1 cellular context compared by ENCODE assay signal in the genomic region with DNA sequence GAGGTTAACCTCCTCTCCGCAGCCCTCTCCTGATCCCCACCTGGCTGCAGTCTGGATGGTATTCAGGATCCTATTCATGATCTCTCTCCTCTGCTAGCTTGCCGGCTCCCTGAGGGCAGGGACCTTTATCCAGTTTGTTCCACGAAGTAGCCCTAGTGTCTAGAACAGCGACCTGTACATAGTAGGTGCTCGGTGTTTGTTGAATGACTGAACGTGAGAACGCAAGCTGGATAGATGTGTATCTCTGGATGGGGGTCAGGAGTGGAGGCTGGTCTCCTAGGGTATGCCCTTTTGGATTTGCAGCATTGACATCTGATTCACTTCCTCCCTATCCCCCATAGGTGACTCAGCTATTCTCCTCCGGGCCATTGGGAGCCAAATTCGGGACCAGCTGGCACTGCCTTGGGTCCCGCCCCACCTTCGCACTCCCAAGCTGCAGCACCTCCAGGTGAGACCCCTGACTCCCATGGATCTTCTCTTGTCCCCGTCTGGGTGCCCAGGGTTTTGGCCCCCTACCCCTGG.
TF ChIP-seq lines count a peak whose summit lies in the region.

No MANE protein-coding gene starts in this region.

TF ChIP-seq in K562, 482 proteins besides CTCF, POLR2A, EP300 and RAD21 (continues in another document):
- no peak for TF ChIP-seq CBFA2T2 (conservative IDR thresholded peaks at IDR 0.05)
- TF ChIP-seq, protein P1, sequence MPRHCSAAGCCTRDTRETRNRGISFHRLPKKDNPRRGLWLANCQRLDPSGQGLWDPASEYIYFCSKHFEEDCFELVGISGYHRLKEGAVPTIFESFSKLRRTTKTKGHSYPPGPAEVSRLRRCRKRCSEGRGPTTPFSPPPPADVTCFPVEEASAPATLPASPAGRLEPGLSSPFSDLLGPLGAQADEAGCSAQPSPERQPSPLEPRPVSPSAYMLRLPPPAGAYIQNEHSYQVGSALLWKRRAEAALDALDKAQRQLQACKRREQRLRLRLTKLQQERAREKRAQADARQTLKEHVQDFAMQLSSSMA (CRISPR knock-in tag; IDR thresholded peaks at IDR 0.05): no peak
- TF ChIP-seq ZNF77 (CRISPR knock-in tag; IDR thresholded peaks at IDR 0.05): no peak
- TF ChIP-seq, protein P2, sequence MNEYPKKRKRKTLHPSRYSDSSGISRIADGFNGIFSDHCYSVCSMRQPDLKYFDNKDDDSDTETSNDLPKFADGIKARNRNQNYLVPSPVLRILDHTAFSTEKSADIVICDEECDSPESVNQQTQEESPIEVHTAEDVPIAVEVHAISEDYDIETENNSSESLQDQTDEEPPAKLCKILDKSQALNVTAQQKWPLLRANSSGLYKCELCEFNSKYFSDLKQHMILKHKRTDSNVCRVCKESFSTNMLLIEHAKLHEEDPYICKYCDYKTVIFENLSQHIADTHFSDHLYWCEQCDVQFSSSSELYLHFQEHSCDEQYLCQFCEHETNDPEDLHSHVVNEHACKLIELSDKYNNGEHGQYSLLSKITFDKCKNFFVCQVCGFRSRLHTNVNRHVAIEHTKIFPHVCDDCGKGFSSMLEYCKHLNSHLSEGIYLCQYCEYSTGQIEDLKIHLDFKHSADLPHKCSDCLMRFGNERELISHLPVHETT (CRISPR knock-in tag; conservative IDR thresholded peaks at IDR 0.05 in 1 of 2, IDR thresholded peaks at IDR 0.05 in 1 of 2): no peak
- TF ChIP-seq PCBP2 (IDR thresholded peaks at IDR 0.05; ENCODE audit: low read depth, low read length, poor library complexity, severe bottlenecking): no peak
- peak; percentile 63 for TF ChIP-seq ZNF316 (IDR thresholded peaks at IDR 0.05)
- TF ChIP-seq, protein P3, sequence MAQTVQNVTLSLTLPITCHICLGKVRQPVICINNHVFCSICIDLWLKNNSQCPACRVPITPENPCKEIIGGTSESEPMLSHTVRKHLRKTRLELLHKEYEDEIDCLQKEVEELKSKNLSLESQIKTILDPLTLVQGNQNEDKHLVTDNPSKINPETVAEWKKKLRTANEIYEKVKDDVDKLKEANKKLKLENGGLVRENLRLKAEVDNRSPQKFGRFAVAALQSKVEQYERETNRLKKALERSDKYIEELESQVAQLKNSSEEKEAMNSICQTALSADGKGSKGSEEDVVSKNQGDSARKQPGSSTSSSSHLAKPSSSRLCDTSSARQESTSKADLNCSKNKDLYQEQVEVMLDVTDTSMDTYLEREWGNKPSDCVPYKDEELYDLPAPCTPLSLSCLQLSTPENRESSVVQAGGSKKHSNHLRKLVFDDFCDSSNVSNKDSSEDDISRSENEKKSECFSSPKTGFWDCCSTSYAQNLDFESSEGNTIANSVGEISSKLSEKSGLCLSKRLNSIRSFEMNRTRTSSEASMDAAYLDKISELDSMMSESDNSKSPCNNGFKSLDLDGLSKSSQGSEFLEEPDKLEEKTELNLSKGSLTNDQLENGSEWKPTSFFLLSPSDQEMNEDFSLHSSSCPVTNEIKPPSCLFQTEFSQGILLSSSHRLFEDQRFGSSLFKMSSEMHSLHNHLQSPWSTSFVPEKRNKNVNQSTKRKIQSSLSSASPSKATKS (CRISPR knock-in tag; IDR thresholded peaks at IDR 0.05): no peak
- no peak for TF ChIP-seq CHD4 (IDR thresholded peaks at IDR 0.05; ENCODE audit: insufficient read depth, insufficient replicate concordance, low read depth, low read length, poor library complexity, severe bottlenecking)
- no peak for TF ChIP-seq CC2D1A (IDR thresholded peaks at IDR 0.05)
- TF ChIP-seq, protein P4, sequence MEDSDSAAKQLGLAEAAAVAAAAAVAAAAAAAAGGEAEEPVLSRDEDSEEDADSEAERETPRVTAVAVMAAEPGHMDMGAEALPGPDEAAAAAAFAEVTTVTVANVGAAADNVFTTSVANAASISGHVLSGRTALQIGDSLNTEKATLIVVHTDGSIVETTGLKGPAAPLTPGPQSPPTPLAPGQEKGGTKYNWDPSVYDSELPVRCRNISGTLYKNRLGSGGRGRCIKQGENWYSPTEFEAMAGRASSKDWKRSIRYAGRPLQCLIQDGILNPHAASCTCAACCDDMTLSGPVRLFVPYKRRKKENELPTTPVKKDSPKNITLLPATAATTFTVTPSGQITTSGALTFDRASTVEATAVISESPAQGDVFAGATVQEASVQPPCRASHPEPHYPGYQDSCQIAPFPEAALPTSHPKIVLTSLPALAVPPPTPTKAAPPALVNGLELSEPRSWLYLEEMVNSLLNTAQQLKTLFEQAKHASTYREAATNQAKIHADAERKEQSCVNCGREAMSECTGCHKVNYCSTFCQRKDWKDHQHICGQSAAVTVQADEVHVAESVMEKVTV (CRISPR knock-in tag; IDR thresholded peaks at IDR 0.05): no peak
- TF ChIP-seq, protein P5, sequence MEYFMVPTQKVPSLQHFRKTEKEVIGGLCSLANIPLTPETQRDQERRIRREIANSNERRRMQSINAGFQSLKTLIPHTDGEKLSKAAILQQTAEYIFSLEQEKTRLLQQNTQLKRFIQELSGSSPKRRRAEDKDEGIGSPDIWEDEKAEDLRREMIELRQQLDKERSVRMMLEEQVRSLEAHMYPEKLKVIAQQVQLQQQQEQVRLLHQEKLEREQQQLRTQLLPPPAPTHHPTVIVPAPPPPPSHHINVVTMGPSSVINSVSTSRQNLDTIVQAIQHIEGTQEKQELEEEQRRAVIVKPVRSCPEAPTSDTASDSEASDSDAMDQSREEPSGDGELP (CRISPR knock-in tag; IDR thresholded peaks at IDR 0.05; ENCODE audit: borderline replicate concordance): no peak; the same call in 1 of the 2 replicates
- no peak for TF ChIP-seq SRSF9 (IDR thresholded peaks at IDR 0.05; ENCODE audit: borderline replicate concordance, low read depth, low read length)
- TF ChIP-seq FOXP1 (CRISPR knock-in tag; IDR thresholded peaks at IDR 0.05): no peak
- no peak for TF ChIP-seq NCOA2 (IDR thresholded peaks at IDR 0.05; ENCODE audit: partially characterized antibody in 2 of 2)
- no peak for TF ChIP-seq TARDBP (IDR thresholded peaks at IDR 0.05)
- TF ChIP-seq, protein P6, sequence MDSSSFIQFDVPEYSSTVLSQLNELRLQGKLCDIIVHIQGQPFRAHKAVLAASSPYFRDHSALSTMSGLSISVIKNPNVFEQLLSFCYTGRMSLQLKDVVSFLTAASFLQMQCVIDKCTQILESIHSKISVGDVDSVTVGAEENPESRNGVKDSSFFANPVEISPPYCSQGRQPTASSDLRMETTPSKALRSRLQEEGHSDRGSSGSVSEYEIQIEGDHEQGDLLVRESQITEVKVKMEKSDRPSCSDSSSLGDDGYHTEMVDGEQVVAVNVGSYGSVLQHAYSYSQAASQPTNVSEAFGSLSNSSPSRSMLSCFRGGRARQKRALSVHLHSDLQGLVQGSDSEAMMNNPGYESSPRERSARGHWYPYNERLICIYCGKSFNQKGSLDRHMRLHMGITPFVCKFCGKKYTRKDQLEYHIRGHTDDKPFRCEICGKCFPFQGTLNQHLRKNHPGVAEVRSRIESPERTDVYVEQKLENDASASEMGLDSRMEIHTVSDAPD (CRISPR knock-in tag; IDR thresholded peaks at IDR 0.05): no peak
- TF ChIP-seq, protein P7, sequence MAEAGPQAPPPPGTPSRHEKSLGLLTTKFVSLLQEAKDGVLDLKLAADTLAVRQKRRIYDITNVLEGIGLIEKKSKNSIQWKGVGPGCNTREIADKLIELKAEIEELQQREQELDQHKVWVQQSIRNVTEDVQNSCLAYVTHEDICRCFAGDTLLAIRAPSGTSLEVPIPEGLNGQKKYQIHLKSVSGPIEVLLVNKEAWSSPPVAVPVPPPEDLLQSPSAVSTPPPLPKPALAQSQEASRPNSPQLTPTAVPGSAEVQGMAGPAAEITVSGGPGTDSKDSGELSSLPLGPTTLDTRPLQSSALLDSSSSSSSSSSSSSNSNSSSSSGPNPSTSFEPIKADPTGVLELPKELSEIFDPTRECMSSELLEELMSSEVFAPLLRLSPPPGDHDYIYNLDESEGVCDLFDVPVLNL (CRISPR knock-in tag; IDR thresholded peaks at IDR 0.05; ENCODE audit: low read depth): no peak
- TF ChIP-seq NR1H2 (CRISPR knock-in tag; IDR thresholded peaks at IDR 0.05): no peak
- TF ChIP-seq NCOA6 (IDR thresholded peaks at IDR 0.05): no peak
- TF ChIP-seq MAFK (IDR thresholded peaks at IDR 0.05; ENCODE audit: low read length): peak; percentile 24; the same call in 1 of the 2 replicates
- TF ChIP-seq NFXL1 (CRISPR knock-in tag; IDR thresholded peaks at IDR 0.05): no peak
- TF ChIP-seq, protein P8, sequence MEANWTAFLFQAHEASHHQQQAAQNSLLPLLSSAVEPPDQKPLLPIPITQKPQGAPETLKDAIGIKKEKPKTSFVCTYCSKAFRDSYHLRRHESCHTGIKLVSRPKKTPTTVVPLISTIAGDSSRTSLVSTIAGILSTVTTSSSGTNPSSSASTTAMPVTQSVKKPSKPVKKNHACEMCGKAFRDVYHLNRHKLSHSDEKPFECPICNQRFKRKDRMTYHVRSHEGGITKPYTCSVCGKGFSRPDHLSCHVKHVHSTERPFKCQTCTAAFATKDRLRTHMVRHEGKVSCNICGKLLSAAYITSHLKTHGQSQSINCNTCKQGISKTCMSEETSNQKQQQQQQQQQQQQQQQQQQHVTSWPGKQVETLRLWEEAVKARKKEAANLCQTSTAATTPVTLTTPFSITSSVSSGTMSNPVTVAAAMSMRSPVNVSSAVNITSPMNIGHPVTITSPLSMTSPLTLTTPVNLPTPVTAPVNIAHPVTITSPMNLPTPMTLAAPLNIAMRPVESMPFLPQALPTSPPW (CRISPR knock-in tag; IDR thresholded peaks at IDR 0.05): no peak
- TF ChIP-seq RBM39 (optimal IDR thresholded peaks at IDR 0.05; ENCODE audit: low read depth, low read length): no peak
- no peak for TF ChIP-seq BCL6 (CRISPR knock-in tag; IDR thresholded peaks at IDR 0.05)
- TF ChIP-seq, protein P9, sequence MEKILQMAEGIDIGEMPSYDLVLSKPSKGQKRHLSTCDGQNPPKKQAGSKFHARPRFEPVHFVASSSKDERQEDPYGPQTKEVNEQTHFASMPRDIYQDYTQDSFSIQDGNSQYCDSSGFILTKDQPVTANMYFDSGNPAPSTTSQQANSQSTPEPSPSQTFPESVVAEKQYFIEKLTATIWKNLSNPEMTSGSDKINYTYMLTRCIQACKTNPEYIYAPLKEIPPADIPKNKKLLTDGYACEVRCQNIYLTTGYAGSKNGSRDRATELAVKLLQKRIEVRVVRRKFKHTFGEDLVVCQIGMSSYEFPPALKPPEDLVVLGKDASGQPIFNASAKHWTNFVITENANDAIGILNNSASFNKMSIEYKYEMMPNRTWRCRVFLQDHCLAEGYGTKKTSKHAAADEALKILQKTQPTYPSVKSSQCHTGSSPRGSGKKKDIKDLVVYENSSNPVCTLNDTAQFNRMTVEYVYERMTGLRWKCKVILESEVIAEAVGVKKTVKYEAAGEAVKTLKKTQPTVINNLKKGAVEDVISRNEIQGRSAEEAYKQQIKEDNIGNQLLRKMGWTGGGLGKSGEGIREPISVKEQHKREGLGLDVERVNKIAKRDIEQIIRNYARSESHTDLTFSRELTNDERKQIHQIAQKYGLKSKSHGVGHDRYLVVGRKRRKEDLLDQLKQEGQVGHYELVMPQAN (IDR thresholded peaks at IDR 0.05; ENCODE audit: borderline replicate concordance): no peak
- no peak for TF ChIP-seq TCF7 (IDR thresholded peaks at IDR 0.05; ENCODE audit: borderline replicate concordance)
- no peak for TF ChIP-seq TAF9B (IDR thresholded peaks at IDR 0.05; ENCODE audit: partially characterized antibody)
- peak; percentile 69 for TF ChIP-seq NFE2 (IDR thresholded peaks at IDR 0.05; ENCODE audit: low read depth)
- no peak for TF ChIP-seq ZNF311 (CRISPR knock-in tag; IDR thresholded peaks at IDR 0.05)
- TF ChIP-seq MTA2 (IDR thresholded peaks at IDR 0.05; ENCODE audit: low read depth): no peak
- no peak for TF ChIP-seq BDP1 (IDR thresholded peaks at IDR 0.05; ENCODE audit: insufficient read depth, insufficient read length)
- peak; percentile 63 for TF ChIP-seq C11orf30 (IDR thresholded peaks at IDR 0.05; ENCODE audit: low read depth)
- no peak for TF ChIP-seq ZNF586 (CRISPR knock-in tag; conservative IDR thresholded peaks at IDR 0.05)
- TF ChIP-seq ZKSCAN1 (IDR thresholded peaks at IDR 0.05; ENCODE audit: low read depth, low read length): peak; percentile 93
- no peak for TF ChIP-seq FUS (optimal IDR thresholded peaks at IDR 0.05; ENCODE audit: low read depth, low read length)
- TF ChIP-seq, protein P10, sequence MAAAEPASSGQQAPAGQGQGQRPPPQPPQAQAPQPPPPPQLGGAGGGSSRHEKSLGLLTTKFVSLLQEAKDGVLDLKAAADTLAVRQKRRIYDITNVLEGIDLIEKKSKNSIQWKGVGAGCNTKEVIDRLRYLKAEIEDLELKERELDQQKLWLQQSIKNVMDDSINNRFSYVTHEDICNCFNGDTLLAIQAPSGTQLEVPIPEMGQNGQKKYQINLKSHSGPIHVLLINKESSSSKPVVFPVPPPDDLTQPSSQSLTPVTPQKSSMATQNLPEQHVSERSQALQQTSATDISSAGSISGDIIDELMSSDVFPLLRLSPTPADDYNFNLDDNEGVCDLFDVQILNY (CRISPR knock-in tag; IDR thresholded peaks at IDR 0.05): no peak
- TF ChIP-seq, protein P11, sequence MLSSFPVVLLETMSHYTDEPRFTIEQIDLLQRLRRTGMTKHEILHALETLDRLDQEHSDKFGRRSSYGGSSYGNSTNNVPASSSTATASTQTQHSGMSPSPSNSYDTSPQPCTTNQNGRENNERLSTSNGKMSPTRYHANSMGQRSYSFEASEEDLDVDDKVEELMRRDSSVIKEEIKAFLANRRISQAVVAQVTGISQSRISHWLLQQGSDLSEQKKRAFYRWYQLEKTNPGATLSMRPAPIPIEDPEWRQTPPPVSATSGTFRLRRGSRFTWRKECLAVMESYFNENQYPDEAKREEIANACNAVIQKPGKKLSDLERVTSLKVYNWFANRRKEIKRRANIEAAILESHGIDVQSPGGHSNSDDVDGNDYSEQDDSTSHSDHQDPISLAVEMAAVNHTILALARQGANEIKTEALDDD (IDR thresholded peaks at IDR 0.05): no peak
- peak; percentile 25; the same call in 1 of the 2 replicates for TF ChIP-seq MAFF (IDR thresholded peaks at IDR 0.05; ENCODE audit: low read length)
- no peak for TF ChIP-seq ZBTB17 (CRISPR knock-in tag; IDR thresholded peaks at IDR 0.05)
- TF ChIP-seq ZNF165 (CRISPR knock-in tag; IDR thresholded peaks at IDR 0.05; ENCODE audit: borderline replicate concordance): no peak
- no peak for TF ChIP-seq E2F3 (CRISPR knock-in tag; IDR thresholded peaks at IDR 0.05)
- TF ChIP-seq, protein P12, sequence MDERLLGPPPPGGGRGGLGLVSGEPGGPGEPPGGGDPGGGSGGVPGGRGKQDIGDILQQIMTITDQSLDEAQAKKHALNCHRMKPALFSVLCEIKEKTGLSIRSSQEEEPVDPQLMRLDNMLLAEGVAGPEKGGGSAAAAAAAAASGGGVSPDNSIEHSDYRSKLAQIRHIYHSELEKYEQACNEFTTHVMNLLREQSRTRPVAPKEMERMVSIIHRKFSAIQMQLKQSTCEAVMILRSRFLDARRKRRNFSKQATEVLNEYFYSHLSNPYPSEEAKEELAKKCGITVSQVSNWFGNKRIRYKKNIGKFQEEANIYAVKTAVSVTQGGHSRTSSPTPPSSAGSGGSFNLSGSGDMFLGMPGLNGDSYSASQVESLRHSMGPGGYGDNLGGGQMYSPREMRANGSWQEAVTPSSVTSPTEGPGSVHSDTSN (CRISPR knock-in tag; IDR thresholded peaks at IDR 0.05; ENCODE audit: low read depth): no peak
- TF ChIP-seq, protein P12 (tag; conservative IDR thresholded peaks at IDR 0.05; ENCODE audit: low read depth): no peak
- peak; percentile 75 for TF ChIP-seq MAFG (tag; conservative IDR thresholded peaks at IDR 0.05)
